8 cellular contexts compared by ENCODE assay signal in genomic region chr10:35336084-35336831, GRCh38. TPM values are rescaled to one million over a fixed set of nuclear protein-coding genes. Genes with fewer than 3 reads are reported as not detected.
DNase-seq lines count a peak whose midpoint lies in the region; ATAC-seq and TF ChIP-seq lines count a peak whose summit lies in the region.

Gene CCNY, plus strand, starts transcription at chr10:35336509. Its CDS starts 545 bp downstream, at chr10:35337054.

- CTCF ChIA-PET in activated CD4-positive, alpha-beta T cell treated with anti-CD3 and anti-CD28 coated beads for 36 hours (lab: Charles Lee): interaction anchor here (1.0 kb wide), 1 partner anchor 17 kb away, joined by 4 read pairs; no protein-coding TSS in a partner anchor

- H3K27ac Mint-ChIP-seq in activated CD4-positive, alpha-beta T cell treated with anti-CD3 and anti-CD28 coated beads for 36 hours: peak within 1 kb of the TSS; percentile 90

- H3K4me1 Mint-ChIP-seq in activated CD4-positive, alpha-beta T cell treated with anti-CD3 and anti-CD28 coated beads for 36 hours: peaks cover 71% of the 10 kb centered on the region

- peak within 1 kb of the TSS; percentile 87 for H3K4me3 ChIP-seq in choroid plexus epithelial cell (ENCODE audit: low read depth, low read length)

- H3K27me3 Mint-ChIP-seq in activated CD4-positive, alpha-beta T cell treated with anti-CD3 and anti-CD28 coated beads for 36 hours: no peaks in the 10 kb centered on the region

- ATAC-seq in HG02763 (IDR thresholded peaks at IDR 0.05; ENCODE audit: unreplicated experiment) (peak; percentile 64), left colon (peak; percentile 90)
- ATAC-seq in activated CD4-positive, alpha-beta T cell treated with anti-CD3 and anti-CD28 coated beads for 36 hours: peak; percentile 59

- intact Hi-C loops in activated CD4-positive, alpha-beta T cell treated with anti-CD3 and anti-CD28 coated beads for 36 hours (cut with DNase I, micrococcal nuclease): loop anchor here in 1 of 2 experiments (1.0 kb wide), 2 partner anchors 210 to 306 kb away; partner anchors contain the start of genes CREM and FZD8
- intact Hi-C loops in left colon (cut with DNase I, micrococcal nuclease): loop anchor here in 1 of 2 donors (10.0 kb wide), 1 partner anchor 229 kb away; no protein-coding TSS in a partner anchor

- no peaks in the 10 kb centered on the region for H3K9me3 Mint-ChIP-seq in activated CD4-positive, alpha-beta T cell treated with anti-CD3 and anti-CD28 coated beads for 36 hours (ENCODE audit: low read depth)

- POLR2A ChIA-PET in activated CD4-positive, alpha-beta T cell treated with anti-CD3 and anti-CD28 coated beads for 36 hours (lab: Charles Lee): no interaction called here

- no peak for TF ChIP-seq CTCF in choroid plexus epithelial cell (conservative IDR thresholded peaks at IDR 0.05; ENCODE audit: low read depth, low read length)

- peak; percentile 84 for DNase-seq in DMS 273 (lab: John Stamatoyannopoulos, UW; ENCODE audit: unreplicated experiment)
- no peak for DNase-seq in DMS 273 treated with DMSO at 0.1 percent for 48 hours (lab: John Stamatoyannopoulos, UW)
- peak; percentile 11 for DNase-seq in NCI-H146 treated with DMSO at 0.1 percent for 48 hours (lab: John Stamatoyannopoulos, UW; ENCODE audit: unreplicated experiment)
- DNase-seq in activated CD4-positive, alpha-beta T cell treated with anti-CD3 and anti-CD28 coated beads for 36 hours: peak; percentile 90
- peak; percentile 67 for DNase-seq in choroid plexus epithelial cell (ENCODE audit: low read depth)
- peak; percentile 73 to 89 for DNase-seq in left colon
- peak; percentile 64 for DNase-seq in stimulated activated CD4-positive, alpha-beta T cell treated with anti-CD3 and anti-CD28 coated beads, Interleukin-1b, Interleukin-23, amount 100 ng/mL, for 48 hours

- H3K4me3 Mint-ChIP-seq in activated CD4-positive, alpha-beta T cell treated with anti-CD3 and anti-CD28 coated beads for 36 hours: peak within 1 kb of the TSS; percentile 89

- H3K36me3 Mint-ChIP-seq in activated CD4-positive, alpha-beta T cell treated with anti-CD3 and anti-CD28 coated beads for 36 hours (ENCODE audit: low read depth): peaks cover 19% of the 10 kb centered on the region

RNA-seq across cellular contexts. Expression of gene CCNY, which starts in this region (rescaled TPM):
- 10 to 100 TPM; 49.4 to 54.0 TPM for total RNA-seq in activated CD4-positive, alpha-beta T cell treated with anti-CD3 and anti-CD28 coated beads for 36 hours
- total RNA-seq in left colon: 10 to 100 TPM; 51.6 to 78.0 TPM
